In the genomic region with DNA sequence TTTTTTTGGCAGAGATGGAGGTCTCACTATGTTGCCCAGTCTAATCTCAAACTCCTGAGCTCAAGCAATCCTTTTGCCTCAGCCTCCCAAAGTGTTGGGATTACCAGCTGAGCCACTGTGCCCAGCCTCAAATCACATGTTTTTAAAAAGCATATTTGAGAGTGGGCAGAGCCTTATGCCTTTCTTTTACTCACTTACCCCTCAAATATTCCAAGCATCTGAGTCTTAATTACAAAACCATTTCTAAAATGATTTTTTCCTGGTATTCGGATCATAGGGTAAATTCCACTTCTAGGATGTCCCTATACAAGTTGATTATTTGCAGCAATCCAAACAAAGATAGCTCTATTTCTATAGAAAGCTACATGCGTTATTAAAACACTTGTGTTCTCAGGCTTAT, we compare ENCODE assay signal across 15 cellular contexts.
"Had no signal": no experiment of that assay in that cellular context is flagged by ENCODE, and none has a peak within 500 bp of the region (broad histone marks: within the 10 kb centered on the region; RNA-seq: fewer than 3 reads in every experiment).

No MANE protein-coding gene starts in this region.

- H3K36me3 ChIP-seq: uterus had no signal

- H3K9me3 Mint-ChIP-seq: activated naive CD8-positive, alpha-beta T cell treated with anti-CD3 and anti-CD28 coated beads, Interleukin-2, amount 10 ng/mL, durations not matched to agents 7 days and 5 days; activated T-cell treated with anti-CD3 and anti-CD28 coated beads, Interleukin-2, amount 50 U/mL, for 24 hours; dendritic cell treated with granulocyte-macrophage colony-stimulating factor and Interleukin-4, amounts not matched to agents 40 ng/mL and 50 ng/mL, for 4 days; nephron progenitor cell; T-helper 2 cell treated with Interferon-gamma antibody and Interleukin-4, amounts not matched to agents 5 μg/mL and 100 μg/mL, for 36 hours had no signal

- DNase-seq: activated CD4-positive, alpha-beta T cell treated with anti-CD3 and anti-CD28 coated beads, Interleukin-2, amount 50 U/mL, for 4 hours; activated CD4-positive, CD25-positive, alpha-beta regulatory T cell treated with anti-CD3 and anti-CD28 coated beads, Interleukin-2, amount 50 U/mL, for 72 hours; activated CD8-positive, alpha-beta memory T cell treated with anti-CD3 and anti-CD28 coated beads, Interleukin-2, amount 10 ng/mL, durations not matched to agents 7 days and 5 days; activated effector memory CD4-positive, alpha-beta T cell treated with anti-CD3 and anti-CD28 coated beads, Interleukin-2, amount 50 U/mL, for 16 hours; activated naive CD8-positive, alpha-beta T cell treated with anti-CD3 and anti-CD28 coated beads, Interleukin-2, amount 10 ng/mL, durations not matched to agents 7 days and 5 days; activated T-cell treated with anti-CD3 and anti-CD28 coated beads, Interleukin-2, amount 50 U/mL, for 24 hours; head of caudate nucleus; nephron progenitor cell; stimulated activated CD4-positive, alpha-beta T cell treated with anti-CD3 and anti-CD28 coated beads, Interleukin-15, amount 100 ng/mL, for 24 hours; stimulated activated CD4-positive, alpha-beta T cell treated with anti-CD3 and anti-CD28 coated beads, Interleukin-4, amount 100 ng/mL, for 24 hours; thyroid gland; uterus had no signal

- H3K27ac Mint-ChIP-seq: activated CD8-positive, alpha-beta memory T cell treated with anti-CD3 and anti-CD28 coated beads, Interleukin-2, amount 10 ng/mL, durations not matched to agents 7 days and 5 days; activated naive CD8-positive, alpha-beta T cell treated with anti-CD3 and anti-CD28 coated beads, Interleukin-2, amount 10 ng/mL, durations not matched to agents 7 days and 5 days; dendritic cell treated with granulocyte-macrophage colony-stimulating factor and Interleukin-4, amounts not matched to agents 40 ng/mL and 50 ng/mL, for 4 days; nephron progenitor cell; T-helper 2 cell treated with Interferon-gamma antibody and Interleukin-4, amounts not matched to agents 5 μg/mL and 100 μg/mL, for 36 hours had no signal

- H3K27me3 ChIP-seq: thyroid gland, uterus had no signal

- H3K27me3 Mint-ChIP-seq: activated CD8-positive, alpha-beta memory T cell treated with anti-CD3 and anti-CD28 coated beads, Interleukin-2, amount 10 ng/mL, durations not matched to agents 7 days and 5 days; activated naive CD8-positive, alpha-beta T cell treated with anti-CD3 and anti-CD28 coated beads, Interleukin-2, amount 10 ng/mL, durations not matched to agents 7 days and 5 days; activated T-cell treated with anti-CD3 and anti-CD28 coated beads, Interleukin-2, amount 50 U/mL, for 24 hours; dendritic cell treated with granulocyte-macrophage colony-stimulating factor and Interleukin-4, amounts not matched to agents 40 ng/mL and 50 ng/mL, for 4 days had no signal

- H3K9me3 ChIP-seq: thyroid gland, uterus had no signal

- H3K4me1 ChIP-seq: uterus had no signal

- H3K4me3 ChIP-seq: thyroid gland, uterus had no signal

- H3K27ac ChIP-seq: uterus had no signal

- H3K4me3 Mint-ChIP-seq: activated CD8-positive, alpha-beta memory T cell treated with anti-CD3 and anti-CD28 coated beads, Interleukin-2, amount 10 ng/mL, durations not matched to agents 7 days and 5 days; activated naive CD8-positive, alpha-beta T cell treated with anti-CD3 and anti-CD28 coated beads, Interleukin-2, amount 10 ng/mL, durations not matched to agents 7 days and 5 days; activated T-cell treated with anti-CD3 and anti-CD28 coated beads, Interleukin-2, amount 50 U/mL, for 24 hours; dendritic cell treated with granulocyte-macrophage colony-stimulating factor and Interleukin-4, amounts not matched to agents 40 ng/mL and 50 ng/mL, for 4 days; nephron progenitor cell; T-helper 2 cell treated with Interferon-gamma antibody and Interleukin-4, amounts not matched to agents 5 μg/mL and 100 μg/mL, for 36 hours had no signal

- ATAC-seq: activated CD8-positive, alpha-beta memory T cell treated with anti-CD3 and anti-CD28 coated beads, Interleukin-2, amount 10 ng/mL, durations not matched to agents 7 days and 5 days; left lobe of liver had no signal
